Comparison of ENCODE assay signal across 5 cellular contexts in the genomic region with DNA sequence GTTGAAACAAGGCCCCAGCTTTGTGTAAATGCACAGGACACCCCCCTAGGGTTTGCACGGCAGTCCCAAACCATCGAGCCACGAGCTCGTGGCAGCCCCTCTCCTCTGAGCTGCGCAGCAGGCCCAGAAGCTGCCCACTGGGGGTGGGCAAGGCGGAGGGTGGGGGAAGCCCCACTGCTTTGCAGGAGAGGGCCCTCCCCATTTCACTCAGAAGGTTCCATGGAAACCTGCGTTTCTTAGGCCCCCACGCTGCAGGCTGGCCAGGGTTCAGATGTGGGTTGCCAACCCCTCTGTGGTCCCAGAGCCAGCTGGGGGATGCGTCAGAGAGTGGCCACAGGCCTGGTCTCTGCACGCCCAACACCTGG.
DNase-seq lines count a peak whose midpoint lies in the region; ATAC-seq, FAIRE-seq and TF ChIP-seq lines count a peak whose summit lies in the region.
"Not testable (repeated sequence)": the region's sequence is repeated elsewhere in the genome, so short reads cannot be mapped to it uniquely, and the experiment has no call there.

No MANE protein-coding gene starts in this region.

- H3K36me3 Mint-ChIP-seq in CD14-positive monocyte: not testable (repeated sequence)

- in situ Hi-C loops in HepG2 (cut with HindIII; ENCODE audit: extremely low pct_ligation_motif_present, low pct_unique_long_range_greater_than_20kb): not testable (repeated sequence)

- peaks cover 16 to 38% (median 26%) of the 10 kb centered on the region in 7 donors for H3K9me3 Mint-ChIP-seq in CD14-positive monocyte

- not testable (repeated sequence) for FAIRE-seq in HepG2 (lab: Jason Lieb, UNC)

- not testable (repeated sequence) for TF ChIP-seq EP300 in HepG2 (IDR thresholded peaks at IDR 0.05; ENCODE audit: low read depth in 2 of 2, low read length in 2 of 2); HepG2 (CRISPR knock-in tag; IDR thresholded peaks at IDR 0.05; ENCODE audit: borderline replicate concordance)

- H3K9ac ChIP-seq in OCI-LY1 (ENCODE audit: low read length); HepG2 (ENCODE audit: insufficient read depth, low read depth, low read length): not testable (repeated sequence)

- not testable (repeated sequence) for H3F3A ChIP-seq in OCI-LY1 (ENCODE audit: insufficient read depth, low read length)

- H3K4me1 ChIP-seq in OCI-LY1 (ENCODE audit: insufficient read depth, low read length, severe bottlenecking): peaks cover 15% of the 10 kb centered on the region
- H3K4me1 ChIP-seq in OCI-LY7 (ENCODE audit: insufficient read depth, low read length, poor library complexity, severe bottlenecking); HepG2 (ENCODE audit: insufficient read depth, low read length): not testable (repeated sequence)

- not testable (repeated sequence) for TF ChIP-seq POLR2A in HepG2 (IDR thresholded peaks at IDR 0.05; ENCODE audit: insufficient read depth in 1 of 2, low read depth in 2 of 2, low read length in 2 of 2)

- not testable (repeated sequence) for H3K27ac Mint-ChIP-seq in CD14-positive monocyte

- H3K27me3 ChIP-seq in H7 (ENCODE audit: control insufficient read depth, insufficient read depth, low read length); OCI-LY1 (ENCODE audit: insufficient read depth, low read length); HepG2 (ENCODE audit: control insufficient read depth in 1 of 2, insufficient read depth in 2 of 2, low read length in 2 of 2): not testable (repeated sequence)

- CTCF ChIA-PET in OCI-LY7 (lab: Charles Lee; ENCODE audit: unreplicated experiment); HepG2 (lab: Yijun Ruan, JAX; ENCODE audit: low intra/inter-chr PET ratio, low total read pairs): not testable (repeated sequence)

- not testable (repeated sequence) for H3K27ac ChIP-seq in OCI-LY1 (ENCODE audit: low read depth, low read length, poor library complexity, severe bottlenecking); OCI-LY7 (ENCODE audit: low read depth, low read length, poor library complexity, severe bottlenecking); HepG2 (ENCODE audit: extremely low read length, insufficient read depth, low read length)

- H3K9me3 ChIP-seq in OCI-LY1 (ENCODE audit: low read length); OCI-LY7 (ENCODE audit: low read length); HepG2 (ENCODE audit: low read length): not testable (repeated sequence)

- not testable (repeated sequence) for TF ChIP-seq CTCF in CD14-positive monocyte (IDR thresholded peaks at IDR 0.05); OCI-LY1 (IDR thresholded peaks at IDR 0.05; ENCODE audit: low read length); HepG2 (CRISPR knock-in tag; IDR thresholded peaks at IDR 0.05)
- 0 out of 2 replicates have a peak, but pooled peaks have one; percentile 0 for TF ChIP-seq CTCF in OCI-LY7 (conservative IDR thresholded peaks at IDR 0.05; ENCODE audit: low read length)

- not testable (repeated sequence) for H4K20me1 ChIP-seq in OCI-LY1 (ENCODE audit: insufficient read depth, low read length); OCI-LY7 (ENCODE audit: insufficient read depth, low read length); HepG2 (ENCODE audit: insufficient read depth, low read length)

- DNase-seq in CD14-positive monocyte (ENCODE audit: low spot score) (peak; percentile 22), H7 (peak; percentile 11)
- not testable (repeated sequence) for DNase-seq in OCI-LY7 (ENCODE audit: low spot score); HepG2 (ENCODE audit: low spot score)

- not testable (repeated sequence) for H3K4me1 Mint-ChIP-seq in CD14-positive monocyte

- not testable (repeated sequence) for H3K36me3 ChIP-seq in H7 (replicated peaks; ENCODE audit: control insufficient read depth, insufficient read depth, low read length); OCI-LY1 (ENCODE audit: insufficient read depth, low read length); OCI-LY7 (ENCODE audit: insufficient read depth, low read length); HepG2 (replicated peaks in 1 of 2; ENCODE audit: control insufficient read depth in 1 of 2, insufficient read depth in 2 of 2, low read length in 2 of 2)

- WGBS in HepG2 (ENCODE audit: low lambda C conversion rate): 83% methylated on average over 8 of the region's 10 CpGs

- H3K79me2 ChIP-seq in OCI-LY1 (ENCODE audit: insufficient read depth, low read length); OCI-LY7 (ENCODE audit: insufficient read depth, low read depth, low read length); HepG2 (ENCODE audit: insufficient read depth, low read length): not testable (repeated sequence)

- H2AFZ ChIP-seq in OCI-LY1 (ENCODE audit: low read length); OCI-LY7 (ENCODE audit: low read length); HepG2 (ENCODE audit: low read length): not testable (repeated sequence)

- POLR2A ChIA-PET in OCI-LY7 (lab: Charles Lee); HepG2 (lab: Yijun Ruan, JAX): not testable (repeated sequence)

- TF ChIP-seq RAD21 in HepG2 (CRISPR knock-in tag; IDR thresholded peaks at IDR 0.05): not testable (repeated sequence)

- H3K9me2 ChIP-seq in OCI-LY1 (ENCODE audit: low read depth, low read length); OCI-LY7 (ENCODE audit: insufficient read depth, low read length): not testable (repeated sequence)

- intact Hi-C loops in CD14-positive monocyte (cut with micrococcal nuclease); OCI-LY7 (cut with micrococcal nuclease; ENCODE audit: unreplicated experiment); HepG2 (cut with micrococcal nuclease; ENCODE audit: unreplicated experiment): not testable (repeated sequence)

- ATAC-seq in HepG2: 0 out of 3 replicates have a peak, but pooled peaks have one; percentile 2

- H3K4me2 ChIP-seq in OCI-LY1 (ENCODE audit: low read length) (peak overlapping the region; percentile 83), OCI-LY7 (ENCODE audit: low read length) (peak overlapping the region; percentile 52)
- H3K4me2 ChIP-seq in HepG2 (ENCODE audit: low read depth, low read length): not testable (repeated sequence)

- not testable (repeated sequence) for H3K4me3 Mint-ChIP-seq in CD14-positive monocyte

- not testable (repeated sequence) for H3K4me3 ChIP-seq in H7 (ENCODE audit: insufficient read depth, low read depth, low read length); HepG2 (replicated peaks in 1 of 3; ENCODE audit: insufficient read depth in 1 of 3, low read depth in 2 of 3, low read length in 3 of 3)
- H3K4me3 ChIP-seq in OCI-LY1 (ENCODE audit: low read depth, low read length, poor library complexity, severe bottlenecking): peak overlapping the region; percentile 76
- peak overlapping the region; percentile 40 for H3K4me3 ChIP-seq in OCI-LY7 (ENCODE audit: low read depth, low read length, poor library complexity, severe bottlenecking)

- not testable (repeated sequence) for H3K27me3 Mint-ChIP-seq in CD14-positive monocyte (ENCODE audit: low read depth in 3 of 3)

- not testable (repeated sequence) for BruUV-seq in OCI-LY7 (replicated peaks; lab: Mats Ljungman, UMichigan); HepG2 (replicated peaks; lab: Mats Ljungman, UMichigan)
